8 cellular contexts compared by ENCODE assay signal in the genomic region with DNA sequence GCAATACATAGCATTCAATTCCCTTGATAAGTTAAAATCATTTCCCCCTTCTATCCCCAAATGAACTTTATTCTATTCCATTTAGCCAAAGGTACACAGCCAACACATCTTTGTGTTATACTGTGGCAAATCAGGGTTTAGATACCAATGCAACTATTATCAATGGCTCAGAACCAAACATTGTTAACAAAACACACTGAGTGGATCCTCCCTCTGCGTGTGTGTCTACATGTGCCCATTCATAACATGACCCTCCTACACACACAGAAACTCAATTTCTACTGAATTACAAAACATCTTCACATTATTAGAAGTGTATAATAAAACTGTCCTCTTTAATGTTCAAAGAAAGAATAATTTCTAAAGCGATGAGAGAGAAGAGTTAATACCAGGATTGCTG. TPM values are rescaled to one million over a fixed set of nuclear protein-coding genes. Genes with fewer than 3 reads are reported as not detected.
A peak's percentile ranks its signal among the peaks of the same experiment; 100 is the strongest.
DNase-seq lines count a peak whose midpoint lies in the region; ATAC-seq, FAIRE-seq and TF ChIP-seq lines count a peak whose summit lies in the region.

No MANE protein-coding gene starts in this region.

- intact Hi-C loops in A673 (cut with micrococcal nuclease; ENCODE audit: unreplicated experiment) (no loop called here), GM12878 (cut with micrococcal nuclease; ENCODE audit: unreplicated experiment) (loop anchor here (2.0 kb wide), 1 partner anchor 215 kb away; no protein-coding TSS in a partner anchor)

- no peaks in the 10 kb centered on the region for H3K27me3 Mint-ChIP-seq in HFFc6 (ENCODE audit: insufficient read depth)

- no peaks in the 10 kb centered on the region for H3K9me3 Mint-ChIP-seq in HFFc6

- FAIRE-seq in GM12878 (lab: Jason Lieb, UNC): no peak

- H3K27me3 ChIP-seq in A673 (replicated peaks; ENCODE audit: insufficient read depth, low read depth, low read length, poor library complexity) (no peaks in the 10 kb centered on the region), GM12878 (replicated peaks in 1 of 2; ENCODE audit: control insufficient read depth in 2 of 2, insufficient read depth in 2 of 2, low read length in 1 of 2) (no peaks in the 10 kb centered on the region), mononuclear cell (ENCODE audit: insufficient read depth, low read length) (no peaks in the 10 kb centered on the region)

- no peak for ATAC-seq in GM12878

- in situ Hi-C loops in GM12878 (cut with MboI): no loop called here

- H3K27ac Mint-ChIP-seq in HFFc6: peak overlapping the region; percentile 77

- H3K4me1 ChIP-seq in A673 (ENCODE audit: insufficient read depth, low read length, poor library complexity, severe bottlenecking) (peaks cover 6% of the 10 kb centered on the region), GM12878 (ENCODE audit: control insufficient read depth, insufficient read depth, low read length) (peaks cover 21% of the 10 kb centered on the region), mononuclear cell (ENCODE audit: insufficient read depth, low read length) (peaks cover 45% of the 10 kb centered on the region)

- TSS peak; percentile 61 for BruUV-seq in A673 (replicated peaks; lab: Mats Ljungman, UMichigan)
- BruUV-seq in GM12878 (replicated peaks; lab: Mats Ljungman, UMichigan): TSS peak; percentile 72

- DNase-seq in A673 (ENCODE audit: low spot score) (no peak), HFFc6 (no peak), GM12878 (ENCODE audit: low read depth, low spot score) (no peak), DMS53 treated with DMSO at 0.1 percent for 48 hours (lab: John Stamatoyannopoulos, UW; ENCODE audit: unreplicated experiment) (no peak), HCEC 1CT (no peak), COR-L47 (lab: John Stamatoyannopoulos, UW) (no peak), cerebellar cortex (ENCODE audit: low spot score) (no peak)

- peaks cover 32% of the 10 kb centered on the region for H3K4me1 Mint-ChIP-seq in HFFc6 (ENCODE audit: low read depth)

- H3K27ac ChIP-seq in A673 (ENCODE audit: low read depth, low read length, poor library complexity, severe bottlenecking) (no peak overlapping the region), GM12878 (ENCODE audit: control insufficient read depth, insufficient read depth) (no peak overlapping the region; the same call in 1 of the 2 replicates)

- SMC1A ChIA-PET in GM12878 (lab: Charles Lee; ENCODE audit: uncharacterized antibody, unreplicated experiment): no interaction called here

- peak overlapping the region; percentile 79 for H3K9ac ChIP-seq in GM12878 (ENCODE audit: control insufficient read depth, insufficient read depth, low read length)

- peaks cover 29% of the 10 kb centered on the region for H3K79me2 ChIP-seq in GM12878 (ENCODE audit: control insufficient read depth, insufficient read depth, low read length)

- TF ChIP-seq EP300 in GM12878 (IDR thresholded peaks at IDR 0.05; ENCODE audit: borderline replicate concordance in 1 of 2, control insufficient read depth in 1 of 2, low read depth in 2 of 2, low read length in 2 of 2): no peak

- H3K4me3 ChIP-seq in A673 (ENCODE audit: low read depth, low read length, poor library complexity, severe bottlenecking) (peak overlapping the region; percentile 81), GM12878 (peak overlapping the region; percentile 80), mononuclear cell (ENCODE audit: low read length) (peak overlapping the region; percentile 75)

- H3K36me3 ChIP-seq in A673 (ENCODE audit: insufficient read depth, low read length, poor library complexity, severe bottlenecking) (no peaks in the 10 kb centered on the region), GM12878 (ENCODE audit: control insufficient read depth in 2 of 2, insufficient read depth in 2 of 2, low read length in 1 of 2) (no peaks in the 10 kb centered on the region)

- no peaks in the 10 kb centered on the region for H3K36me3 Mint-ChIP-seq in HFFc6 (ENCODE audit: low read depth)

- CTCF ChIA-PET in A673 (lab: Charles Lee) (interaction anchor here (0.6 kb wide), 1 partner anchor 182 kb away, joined by 5 read pairs; no protein-coding TSS in a partner anchor), GM12878 (lab: Yijun Ruan, JAX) (interaction anchor here (0.6 to 1.1 kb wide), 2 partner anchors 123 to 181 kb away, joined by 3 read pairs; no protein-coding TSS in a partner anchor)

- no peaks in the 10 kb centered on the region for H4K20me1 ChIP-seq in GM12878 (ENCODE audit: control insufficient read depth, insufficient read depth)

- no peak for TF ChIP-seq RAD21 in GM12878 (IDR thresholded peaks at IDR 0.05; ENCODE audit: insufficient read depth, low read depth, low read length)

- TF ChIP-seq POLR2A in GM12878 (IDR thresholded peaks at IDR 0.05; ENCODE audit: low read depth, low read length): no peak

- TF ChIP-seq CTCF in A673 (conservative IDR thresholded peaks at IDR 0.05; ENCODE audit: low read depth, low read length) (no peak), HFFc6 (IDR thresholded peaks at IDR 0.05) (no peak), GM12878 (IDR thresholded peaks at IDR 0.05 in 2 of 3, conservative IDR thresholded peaks at IDR 0.05 in 1 of 3; ENCODE audit: control insufficient read depth in 2 of 3, extremely low read depth in 1 of 3, insufficient read depth in 1 of 3, low read depth in 3 of 3, low read length in 3 of 3) (no peak)

- POLR2A ChIA-PET in A673 (lab: Charles Lee; ENCODE audit: low non-redundant PET): interaction anchor here (0.6 kb wide), 1 partner anchor 184 kb away, joined by 5 read pairs; no protein-coding TSS in a partner anchor
- POLR2A ChIA-PET in GM12878 (lab: Charles Lee): interaction anchor here (0.6 to 1.0 kb wide), 2 partner anchors 34 to 206 kb away, joined by 3 read pairs; no protein-coding TSS in a partner anchor

- H2AFZ ChIP-seq in GM12878 (ENCODE audit: control insufficient read depth, low read depth, low read length): peak overlapping the region; percentile 85; the same call in 1 of the 2 replicates

- 28% methylated on average over 2 of the region's 2 CpGs for WGBS in GM12878 (ENCODE audit: insufficient coverage, insufficient replicate concordance, low lambda C conversion rate, missing lambda C conversion rate)

- peak overlapping the region; percentile 90 for H3K4me3 Mint-ChIP-seq in HFFc6

- RAD21 ChIA-PET in GM12878 (lab: Charles Lee; ENCODE audit: unreplicated experiment): interaction anchor here (0.7 to 1.1 kb wide), 3 partner anchors 10 to 433 kb away, joined by 3 to 4 read pairs (median 4); no protein-coding TSS in a partner anchor

- peak overlapping the region; percentile 85 for H3K4me2 ChIP-seq in GM12878 (ENCODE audit: control insufficient read depth, insufficient read depth)

- H3K9me3 ChIP-seq in A673 (ENCODE audit: low read depth, low read length, poor library complexity, severe bottlenecking) (no peaks in the 10 kb centered on the region), GM12878 (replicated peaks; ENCODE audit: control insufficient read depth, insufficient read depth, low read length) (no peaks in the 10 kb centered on the region; the same call in 2 of the 3 replicates), mononuclear cell (ENCODE audit: low read depth, low read length) (no peaks in the 10 kb centered on the region)

TF ChIP-seq in GM12878, 131 proteins besides CTCF, POLR2A, EP300 and RAD21:
- TF ChIP-seq SUPT20H (IDR thresholded peaks at IDR 0.05; ENCODE audit: borderline replicate concordance, control insufficient read depth, low read depth, low read length) (no peak), BCL11A (IDR thresholded peaks at IDR 0.05; ENCODE audit: low read depth, low read length) (no peak), JUNB (IDR thresholded peaks at IDR 0.05) (peak; percentile 49; the same call in 1 of the 2 replicates), CREB1 (IDR thresholded peaks at IDR 0.05; ENCODE audit: low read depth) (0 out of 2 replicates have a peak, but pooled peaks have one; percentile 5), GABPA (IDR thresholded peaks at IDR 0.05; ENCODE audit: low read depth) (no peak)
TF ChIP-seq in GM12878: peak in this region for 2.

RNA-seq across cellular contexts. Expression of gene TTBK2, which starts 1.3 kb away (rescaled TPM):
- total RNA-seq in A673 (2021) (14.9 and 15.8 TPM in 2 replicates), GM12878 (2014; rRNA removed) (3.1 and 4.9 TPM in 2 replicates), GM12878 (2014; rRNA removed; fragmentation: Illumina TruSeq; extraction: Trizol) (4.4 and 4.8 TPM in 2 replicates), GM12878 (2021) (9.1 and 9.7 TPM in 2 replicates), mononuclear cell (14.2 TPM)
- total RNA-seq in HFFc6 (2021; fragmentation: NEBNext Ultra II Directional; extraction: Animal tissue kit (Norgen Biotek cat#: 25700)): 10 to 100 TPM in 3 of 6 experiments, 1 to 10 TPM in 3; 9.4 to 12.6 (median 10.2) TPM
- 20.0 and 20.8 TPM in 2 replicates for total RNA-seq in GM12878 (2013; cell fraction: nucleolus; rRNA removed)
- polyA plus RNA-seq in GM12878 (2011; ENCODE audit: low read depth): 1.7 TPM
- polyA plus RNA-seq in GM12878 (2011; rRNA removed) (6.2 and 7.6 TPM in 2 replicates), GM12878 (2014; fragmentation: Illumina TruSeq; extraction: Trizol) (3.8 and 4.1 TPM in 2 replicates), GM12878 (2014; fragmentation: Nextera tagmentation; extraction: Ambion mirVana) (under 1 TPM; 0.66 to 0.82 TPM), GM12878 (2014; rRNA removed) (3.2 and 3.9 TPM in 2 replicates), GM12878 (2016; fragmentation: Nextera tagmentation; extraction: Ambion mirVana) (1 to 10 TPM; 3.6 to 4.2 TPM)
- polyA plus RNA-seq in GM12878 (2011; cell fraction: cytosol; rRNA removed): 2.7 and 3.4 TPM in 2 replicates
- 7.9 and 8.6 TPM in 2 replicates for polyA plus RNA-seq in GM12878 (2011; cell fraction: nucleus; rRNA removed)
- polyA plus RNA-seq in GM12878 (2012): 2.5 and 3.3 TPM in 2 replicates
- polyA minus RNA-seq in GM12878 (2011; rRNA and poly(A)+ RNA removed): 8.7 and 12.4 TPM in 2 replicates
- polyA minus RNA-seq in GM12878 (2011; cell fraction: cytosol; rRNA and poly(A)+ RNA removed): 3.3 and 3.6 TPM in 2 replicates
- polyA minus RNA-seq in GM12878 (2011; cell fraction: nucleus; rRNA and poly(A)+ RNA removed): 4.2 and 8.0 TPM in 2 replicates
